ENCODE assay signal across 21 cellular contexts in genomic region chr12:41076114-41076513, GRCh38.
DNase-seq lines count a peak whose midpoint lies in the region; ATAC-seq, FAIRE-seq and TF ChIP-seq lines count a peak whose summit lies in the region.
"Had no signal": no experiment of that assay in that cellular context is flagged by ENCODE, and none has a peak within 500 bp of the region (broad histone marks: within the 10 kb centered on the region; RNA-seq: fewer than 3 reads in every experiment).

No MANE protein-coding gene starts in this region.

- H3K4me3 ChIP-seq in mammary epithelial cell (replicated peaks in 1 of 3; ENCODE audit: insufficient read depth in 1 of 3, low read depth in 2 of 3, low read length in 3 of 3) (no peak overlapping the region), bronchial epithelial cell (ENCODE audit: low read depth, low read length) (no peak overlapping the region), heart right ventricle (no peak overlapping the region)
- H3K4me3 ChIP-seq: GM23248 had no signal

- H3K36me3 ChIP-seq in mammary epithelial cell (ENCODE audit: insufficient read depth, low read length): no peaks in the 10 kb centered on the region
- no peaks in the 10 kb centered on the region for H3K36me3 ChIP-seq in bronchial epithelial cell (ENCODE audit: control insufficient read depth, insufficient read depth, low read length)
- H3K36me3 ChIP-seq in heart right ventricle: no peaks in the 10 kb centered on the region

- H2AFZ ChIP-seq in mammary epithelial cell (ENCODE audit: low read depth, low read length): peak overlapping the region; percentile 5
- H2AFZ ChIP-seq: GM23248 had no signal

- H3K27me3 ChIP-seq in mammary epithelial cell (ENCODE audit: insufficient read depth, low read length): no peaks in the 10 kb centered on the region
- H3K27me3 ChIP-seq in bronchial epithelial cell (ENCODE audit: control insufficient read depth, insufficient read depth, low read length): no peaks in the 10 kb centered on the region
- no peaks in the 10 kb centered on the region for H3K27me3 ChIP-seq in heart right ventricle

- H3K27ac ChIP-seq in mammary epithelial cell (ENCODE audit: insufficient read depth, low read depth, low read length): no peak overlapping the region
- no peak overlapping the region for H3K27ac ChIP-seq in heart right ventricle
- H3K27ac ChIP-seq: GM23248 had no signal

- no TSS peak for BruUV-seq in mammary epithelial cell (replicated peaks; lab: Mats Ljungman, UMichigan)
- no TSS peak for BruUV-seq in MCF 10A (replicated peaks; lab: Mats Ljungman, UMichigan)

- no peak overlapping the region for H3K9ac ChIP-seq in mammary epithelial cell (ENCODE audit: insufficient read depth, low read length)
- H3K9ac ChIP-seq: GM23248 had no signal

- dilution Hi-C loops in mammary epithelial cell (cut with HindIII; ENCODE audit: low sequenced_read_pairs): loop anchor here (5.0 kb wide), 1 partner anchor 71 kb away; no protein-coding TSS in a partner anchor

- H3K4me3 Mint-ChIP-seq in MCF 10A (ENCODE audit: unreplicated experiment) (no peak overlapping the region), nephron progenitor cell (no peak overlapping the region)
- H3K4me3 Mint-ChIP-seq: CD4-positive, alpha-beta memory T cell had no signal

- ATAC-seq in esophagus mucosa: peak; percentile 68
- no peak for ATAC-seq in GM19328 (IDR thresholded peaks at IDR 0.05; ENCODE audit: unreplicated experiment)
- ATAC-seq in heart right ventricle: no peak

- TF ChIP-seq CTCF in mammary epithelial cell (conservative IDR thresholded peaks at IDR 0.05 in 1 of 2, IDR thresholded peaks at IDR 0.05 in 1 of 2; ENCODE audit: extremely low read depth in 1 of 2, insufficient read depth in 1 of 2, low read depth in 1 of 2, low read length in 2 of 2): no peak
- TF ChIP-seq CTCF in MCF 10A (IDR thresholded peaks at IDR 0.05; ENCODE audit: unreplicated experiment): no peak
- no peak for TF ChIP-seq CTCF in bronchial epithelial cell (IDR thresholded peaks at IDR 0.05; ENCODE audit: insufficient read depth, low read length, severe bottlenecking)
- no peak for TF ChIP-seq CTCF in nephron progenitor cell (IDR thresholded peaks at IDR 0.05)
- TF ChIP-seq CTCF in heart right ventricle (IDR thresholded peaks at IDR 0.05): no peak

- CTCF ChIA-PET in mammary epithelial cell (lab: Charles Lee; ENCODE audit: low non-redundant PET): no interaction called here
- CTCF ChIA-PET in MCF 10A (lab: Yijun Ruan, JAX): no interaction called here

- POLR2A ChIA-PET in MCF 10A (lab: Yijun Ruan, JAX): no interaction called here

- H3K36me3 Mint-ChIP-seq in MCF 10A (ENCODE audit: insufficient read depth, unreplicated experiment) (peaks cover 6% of the 10 kb centered on the region), nephron progenitor cell (ENCODE audit: low read depth) (no peaks in the 10 kb centered on the region)
- H3K36me3 Mint-ChIP-seq: CD4-positive, alpha-beta memory T cell had no signal

- intact Hi-C loops in mammary epithelial cell (cut with micrococcal nuclease): no loop called here
- intact Hi-C loops in MCF 10A (cut with micrococcal nuclease): no loop called here
- intact Hi-C loops in heart right ventricle (cut with DNase I): no loop called here

- H3K9me3 Mint-ChIP-seq in MCF 10A (ENCODE audit: unreplicated experiment) (peaks cover 7% of the 10 kb centered on the region), nephron progenitor cell (peaks cover 19% of the 10 kb centered on the region)

- H3K27me3 Mint-ChIP-seq in MCF 10A (ENCODE audit: insufficient read depth, unreplicated experiment): peaks cover 45% of the 10 kb centered on the region
- H3K27me3 Mint-ChIP-seq in nephron progenitor cell (ENCODE audit: low read depth, poor library complexity): no peaks in the 10 kb centered on the region
- H3K27me3 Mint-ChIP-seq: CD4-positive, alpha-beta memory T cell had no signal

- DNase-seq in mammary epithelial cell (peak; percentile 50), MCF 10A (ENCODE audit: unreplicated experiment) (no peak), bronchial epithelial cell (ENCODE audit: low read depth) (peak; percentile 97), nephron progenitor cell (no peak), UCSD-AML1 (lab: John Stamatoyannopoulos, UW; ENCODE audit: unreplicated experiment) (no peak), heart right ventricle (no peak)
- DNase-seq: 8988T; C1 segment of cervical spinal cord; Calu3; CD4-positive, alpha-beta memory T cell; COR-L47; DMS53; DND-41; GM23248; H7; HCEC 1CT had no signal

- no peaks in the 10 kb centered on the region for H3K9me3 ChIP-seq in mammary epithelial cell (replicated peaks; ENCODE audit: insufficient read depth, low read length)
- H3K9me3 ChIP-seq in heart right ventricle: peaks cover 0 to 37% (median 5%) of the 10 kb centered on the region in 11 donors

- no peaks in the 10 kb centered on the region for H3K4me1 Mint-ChIP-seq in MCF 10A (ENCODE audit: insufficient read depth, unreplicated experiment)
- H3K4me1 Mint-ChIP-seq in nephron progenitor cell: peaks cover 20% of the 10 kb centered on the region
- H3K4me1 Mint-ChIP-seq: CD4-positive, alpha-beta memory T cell had no signal

- H3K27ac Mint-ChIP-seq in MCF 10A (ENCODE audit: low read depth, unreplicated experiment): no peak overlapping the region
- H3K27ac Mint-ChIP-seq in nephron progenitor cell: peak overlapping the region; percentile 9
- H3K27ac Mint-ChIP-seq: CD4-positive, alpha-beta memory T cell had no signal

- H4K20me1 ChIP-seq in mammary epithelial cell (ENCODE audit: insufficient read depth, low read length): no peaks in the 10 kb centered on the region

- in situ Hi-C loops in mammary epithelial cell (cut with MboI; ENCODE audit: low sequenced_read_pairs in 2 of 2): no loop called here

- peak; percentile 52 for FAIRE-seq in bronchial epithelial cell (lab: Jason Lieb, UNC)
- FAIRE-seq: G401.6, GM12892, H1 had no signal

- H3K4me1 ChIP-seq in mammary epithelial cell (ENCODE audit: insufficient read depth, low read length): no peaks in the 10 kb centered on the region
- H3K4me1 ChIP-seq in heart right ventricle: no peaks in the 10 kb centered on the region

- H3K4me2 ChIP-seq in mammary epithelial cell (ENCODE audit: insufficient read depth, low read depth, low read length): no peak overlapping the region

- 15% methylated on average over 4 of the region's 7 CpGs for WGBS in mammary epithelial cell (ENCODE audit: low coverage, missing lambda C conversion rate)
- WGBS in heart right ventricle, 2 donors: 63 to 72% methylated on average over 7 of the region's 7 CpGs

- no peaks in the 10 kb centered on the region for H3K79me2 ChIP-seq in mammary epithelial cell (ENCODE audit: insufficient read depth, low read length)

Comparison
In these comparisons a context has a peak if more than half of its experiments do, and no peak if none do; other contexts are left out.
1. DNase-seq: peak in mammary epithelial cell (single experiment) and bronchial epithelial cell (single experiment); none in MCF 10A (single experiment), nephron progenitor cell (single experiment), UCSD-AML1 (single experiment) and heart right ventricle (0 of 2).